ENCODE assay signal across 22 cellular contexts in the genomic region with DNA sequence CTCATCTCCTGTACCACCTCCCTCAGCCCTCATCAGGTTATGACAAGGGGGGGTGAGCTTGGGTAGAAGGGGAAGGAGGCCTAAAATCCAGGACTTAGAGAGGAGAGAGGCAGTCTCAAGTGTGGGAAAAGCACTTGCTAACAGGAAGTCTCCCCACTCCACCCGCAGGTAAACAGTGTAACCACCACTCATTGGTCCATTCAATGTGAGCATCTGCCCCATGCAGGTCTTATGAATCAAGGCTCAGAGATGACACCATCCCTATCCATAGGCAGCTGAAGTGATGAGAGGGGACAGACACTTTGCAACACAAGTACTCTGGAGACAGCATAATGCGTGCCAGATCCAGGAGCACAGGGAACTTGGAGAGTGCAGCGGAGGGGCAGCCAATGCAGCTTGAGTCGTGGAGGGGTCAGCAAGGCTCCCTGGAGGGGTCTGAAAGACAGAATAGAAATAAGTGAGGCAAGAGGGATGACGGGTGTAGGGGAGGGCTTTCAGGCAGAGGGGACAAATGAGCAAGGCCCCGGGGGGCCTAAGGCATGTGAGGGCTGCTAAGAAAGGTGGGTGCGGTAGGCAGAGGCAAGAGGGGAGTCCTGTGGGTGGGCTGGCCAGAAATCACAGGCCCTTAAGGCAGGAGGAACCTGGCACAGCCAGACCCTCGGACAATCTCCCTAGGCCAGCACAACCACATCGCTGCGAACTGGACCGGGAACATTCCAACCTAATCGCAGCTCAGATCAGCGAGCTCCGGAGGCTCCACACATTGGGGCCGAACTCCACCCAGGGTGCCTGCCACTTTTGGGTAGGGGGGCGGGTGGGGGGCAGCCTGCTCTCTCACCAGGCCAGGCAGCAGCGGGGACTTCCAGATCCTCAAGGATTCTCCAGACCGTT. TPM values are rescaled to one million over a fixed set of nuclear protein-coding genes. Genes with fewer than 3 reads are reported as not detected.
DNase-seq lines count a peak whose midpoint lies in the region; ATAC-seq and TF ChIP-seq lines count a peak whose summit lies in the region.
"Had no signal": no experiment of that assay in that cellular context is flagged by ENCODE, and none has a peak within 500 bp of the region (broad histone marks: within the 10 kb centered on the region; RNA-seq: fewer than 3 reads in every experiment).

No MANE protein-coding gene starts in this region.

- H3K9ac ChIP-seq in parathyroid adenoma: no peak overlapping the region

- H3K27ac ChIP-seq in parathyroid adenoma: peak overlapping the region; percentile 34
- no peak overlapping the region for H3K27ac ChIP-seq in coronary artery
- H3K27ac ChIP-seq: 22Rv1, right lobe of liver, transverse colon had no signal

- H3K27me3 ChIP-seq in parathyroid adenoma (ENCODE audit: control insufficient read depth, insufficient read depth, low read length): no peaks in the 10 kb centered on the region
- H3K27me3 ChIP-seq: right lobe of liver, transverse colon had no signal

- no peak for ATAC-seq in central memory CD8-positive, alpha-beta T cell (replicated peaks; ENCODE audit: extremely low read depth, poor library complexity, severe bottlenecking)
- ATAC-seq: right lobe of liver, Right ventricle myocardium inferior had no signal

- peaks cover 24% of the 10 kb centered on the region for H3K4me1 ChIP-seq in parathyroid adenoma
- H3K4me1 ChIP-seq: right lobe of liver had no signal

- peaks cover 2% of the 10 kb centered on the region for H3K36me3 Mint-ChIP-seq in central memory CD8-positive, alpha-beta T cell (ENCODE audit: insufficient read depth)
- H3K36me3 Mint-ChIP-seq in glutamatergic neuron (ENCODE audit: unreplicated experiment): no peaks in the 10 kb centered on the region

- H3K4me2 ChIP-seq in parathyroid adenoma (ENCODE audit: low read length): peak overlapping the region; percentile 51

- peak; percentile 48 for DNase-seq in DMS153 (lab: John Stamatoyannopoulos, UW)
- no peak for DNase-seq in DMS153 treated with DMSO at 0.1 percent for 48 hours (lab: John Stamatoyannopoulos, UW; ENCODE audit: unreplicated experiment)
- DNase-seq in NCI-H2029 (lab: John Stamatoyannopoulos, UW): peak; percentile 93
- no peak for DNase-seq in central memory CD8-positive, alpha-beta T cell (ENCODE audit: low spot score in 2 of 2)
- no peak for DNase-seq in activated naive CD4-positive, alpha-beta T cell (lab: John Stamatoyannopoulos, UW)
- no peak for DNase-seq in glutamatergic neuron
- no peak for DNase-seq in coronary artery (ENCODE audit: low spot score)
- DNase-seq: activated CD4-positive, alpha-beta T cell treated with anti-CD3 and anti-CD28 coated beads, Interleukin-2, amount 50 U/mL, for 1 hour; activated naive CD4-positive, alpha-beta T cell treated with Interleukin-2 at 50 U/mL for 16 hours; AML-193; aorta; cerebellar nuclear complex; COR-L47; effector memory CD4-positive, alpha-beta T cell; NCI-H1436 treated with DMSO at 0.1 percent for 48 hours; NCI-H446 treated with DMSO at 0.1 percent for 48 hours; stimulated activated naive CD4-positive, alpha-beta T cell treated with Interleukin-2 at 50 U/mL for 16 hours; transverse colon had no signal

- TF ChIP-seq CTCF in parathyroid adenoma (IDR thresholded peaks at IDR 0.05) (no peak), glutamatergic neuron (IDR thresholded peaks at IDR 0.05; ENCODE audit: partially characterized antibody, unreplicated experiment) (no peak), coronary artery (IDR thresholded peaks at IDR 0.05) (no peak)

- H3K36me3 ChIP-seq in parathyroid adenoma (ENCODE audit: control insufficient read depth, insufficient read depth, low read length): no peaks in the 10 kb centered on the region
- H3K36me3 ChIP-seq: right lobe of liver, transverse colon had no signal

- H3K9me3 Mint-ChIP-seq in central memory CD8-positive, alpha-beta T cell: no peaks in the 10 kb centered on the region
- H3K9me3 Mint-ChIP-seq in glutamatergic neuron (ENCODE audit: unreplicated experiment): peaks cover 2% of the 10 kb centered on the region

- no peak overlapping the region for H3K4me3 Mint-ChIP-seq in central memory CD8-positive, alpha-beta T cell
- no peak overlapping the region for H3K4me3 Mint-ChIP-seq in glutamatergic neuron (ENCODE audit: unreplicated experiment)

- peak overlapping the region; percentile 3 for H3K4me3 ChIP-seq in parathyroid adenoma (ENCODE audit: low read depth, low read length)
- H3K4me3 ChIP-seq in coronary artery: no peak overlapping the region
- H3K4me3 ChIP-seq: right lobe of liver, transverse colon had no signal

- H3K4me1 Mint-ChIP-seq in central memory CD8-positive, alpha-beta T cell: peaks cover 10% of the 10 kb centered on the region
- peaks cover 12% of the 10 kb centered on the region for H3K4me1 Mint-ChIP-seq in glutamatergic neuron (ENCODE audit: low read depth, unreplicated experiment)

- H3K27me3 Mint-ChIP-seq in central memory CD8-positive, alpha-beta T cell: no peaks in the 10 kb centered on the region
- peaks cover 12% of the 10 kb centered on the region for H3K27me3 Mint-ChIP-seq in glutamatergic neuron (ENCODE audit: unreplicated experiment)

- H2AFZ ChIP-seq in parathyroid adenoma: peak overlapping the region; percentile 39

- H3K9me3 ChIP-seq in parathyroid adenoma (ENCODE audit: control insufficient read depth, low read length): no peaks in the 10 kb centered on the region
- H3K9me3 ChIP-seq: right lobe of liver, transverse colon had no signal

- H3K27ac Mint-ChIP-seq in central memory CD8-positive, alpha-beta T cell (ENCODE audit: low read depth): peak overlapping the region; percentile 6
- H3K27ac Mint-ChIP-seq in glutamatergic neuron (ENCODE audit: unreplicated experiment): no peak overlapping the region

- H3K79me2 ChIP-seq in parathyroid adenoma: peaks cover 24% of the 10 kb centered on the region

RNA-seq across cellular contexts. Expression of a gene that starts 23.0 kb away (rescaled TPM):
- total RNA-seq in glutamatergic neuron (ENCODE audit: unreplicated experiment): 37.4 TPM

RNA-seq across cellular contexts. Expression of a gene that starts 26.2 kb away (rescaled TPM):
- 0.98 TPM for total RNA-seq in glutamatergic neuron (ENCODE audit: unreplicated experiment)

RNA-seq across cellular contexts. Expression of a gene that starts 38.1 kb away (rescaled TPM):
- 4.1 TPM for total RNA-seq in glutamatergic neuron (ENCODE audit: unreplicated experiment)

Comparison
In these comparisons a context has a peak if more than half of its experiments do, and no peak if none do; other contexts are left out.
1. DNase-seq: peak in DMS153 (single experiment) and NCI-H2029 (single experiment); none in DMS153 treated with DMSO at 0.1 percent for 48 hours (single experiment), central memory CD8-positive, alpha-beta T cell (0 of 2), activated naive CD4-positive, alpha-beta T cell (0 of 4), glutamatergic neuron (single experiment) and coronary artery (single experiment).